20 cellular contexts compared by ENCODE assay signal in the genomic region with DNA sequence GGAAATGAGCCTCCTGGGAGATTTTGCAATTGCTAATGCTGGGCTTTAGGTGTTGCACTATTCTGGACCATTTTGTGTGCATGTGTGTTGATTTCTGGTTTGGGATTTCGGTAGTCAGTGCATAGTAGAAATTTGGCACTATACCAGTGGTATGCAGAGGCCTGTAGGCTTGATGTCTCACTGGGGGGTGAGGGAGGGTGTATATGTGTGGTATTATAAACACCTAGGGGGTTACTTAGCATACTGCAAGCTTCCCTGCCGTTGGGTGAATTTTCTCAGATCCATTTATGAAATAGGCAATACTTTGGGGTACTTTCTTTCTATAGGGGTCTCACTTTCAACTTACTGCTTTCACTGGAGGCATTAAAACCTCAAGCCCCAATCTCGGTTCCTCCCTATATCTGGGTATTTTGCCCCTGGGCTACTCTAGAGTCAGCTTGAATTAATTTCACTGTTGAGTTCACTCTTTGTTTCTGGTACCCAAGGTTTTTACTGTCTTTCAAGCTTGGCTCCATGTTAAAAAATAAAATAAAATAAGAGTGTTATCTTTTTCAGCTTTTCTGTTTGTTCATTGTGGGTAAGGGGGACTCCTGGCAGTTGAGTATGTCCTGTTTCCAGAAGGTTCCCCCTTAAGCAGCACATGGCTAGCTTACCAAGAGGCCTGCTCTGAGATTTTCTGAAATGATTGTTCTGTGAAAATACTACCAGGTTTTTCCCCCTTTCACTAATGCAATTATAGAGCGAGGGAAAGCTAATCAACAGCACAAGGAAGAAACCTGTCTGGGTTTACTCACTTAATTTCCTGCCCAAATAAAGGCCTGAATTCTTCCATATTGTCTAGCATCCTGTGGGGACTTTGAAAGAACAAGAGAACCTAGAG. TPM values are rescaled to one million over a fixed set of nuclear protein-coding genes. Genes with fewer than 3 reads are reported as not detected.
A peak's percentile ranks its signal among the peaks of the same experiment; 100 is the strongest.
DNase-seq lines count a peak whose midpoint lies in the region; ATAC-seq, FAIRE-seq and TF ChIP-seq lines count a peak whose summit lies in the region.
"Had no signal": no experiment of that assay in that cellular context is flagged by ENCODE, and none has a peak within 500 bp of the region (broad histone marks: within the 10 kb centered on the region; RNA-seq: fewer than 3 reads in every experiment).

No MANE protein-coding gene starts in this region.

- peak overlapping the region; percentile 46 for H3K56ac ChIP-seq in H1 (replicated peaks; ENCODE audit: insufficient read length, low read depth, low read length)

- H3K27ac Mint-ChIP-seq in natural killer cell treated with Interleukin-12 subunit alpha and Interleukin-12 subunit beta and Interleukin-15 and Interleukin-18, amount 100 ng/mL, for 72 hours: no peak overlapping the region
- H3K27ac Mint-ChIP-seq: activated B cell treated with CpG ODN at 0.5 μM for 24 hours, endodermal cell had no signal

- H4K91ac ChIP-seq in H1 (replicated peaks; ENCODE audit: insufficient read length, low read length): no peak overlapping the region

- H3K79me2 ChIP-seq in H1 (ENCODE audit: control insufficient read depth in 1 of 2, insufficient read depth in 2 of 2, low read length in 2 of 2) (no peaks in the 10 kb centered on the region), HepG2 (ENCODE audit: insufficient read depth, low read length) (no peaks in the 10 kb centered on the region)

- no peak overlapping the region for H3K23ac ChIP-seq in H1 (ENCODE audit: insufficient read length)

- no peak overlapping the region for H4K8ac ChIP-seq in H1 (ENCODE audit: extremely low read depth, insufficient read depth, low read length)

- H2AFZ ChIP-seq in H1 (ENCODE audit: low read length) (no peak overlapping the region; the same call in 1 of the 2 replicates), HepG2 (ENCODE audit: low read length) (no peak overlapping the region)
- H2AFZ ChIP-seq: GM23248 had no signal

- no peak overlapping the region for H3K18ac ChIP-seq in H1 (ENCODE audit: extremely low read depth, low read length)

- DNase-seq in H1 (ENCODE audit: low read depth in 1 of 2, low spot score in 2 of 2) (no peak), HepG2 (ENCODE audit: low spot score) (no peak), left ventricle myocardium superior (no peak), head of caudate nucleus (no peak)
- no peak for DNase-seq in natural killer cell treated with Interleukin-12 subunit alpha and Interleukin-12 subunit beta and Interleukin-15 and Interleukin-18, amount 100 ng/mL, for 72 hours (ENCODE audit: low spot score)
- DNase-seq: activated B cell treated with CpG ODN at 0.5 μM for 24 hours; activated effector memory CD4-positive, alpha-beta T cell treated with anti-CD3 and anti-CD28 coated beads, Interleukin-2, amount 50 U/mL, for 16 hours; endodermal cell; GM23248; left colon; MG63; NCI-H2081; NCI-H526 treated with DMSO at 0.1 percent for 48 hours; stimulated activated CD4-positive, alpha-beta T cell treated with anti-CD3 and anti-CD28 coated beads, Interleukin-2, amount 100 ng/mL, for 48 hours; stimulated activated CD8-positive, alpha-beta memory T cell treated with anti-CD3 and anti-CD28 coated beads, Interleukin-4, amount 100 ng/mL, for 48 hours; T-helper 1 cell had no signal

- H3K9me3 Mint-ChIP-seq in natural killer cell treated with Interleukin-12 subunit alpha and Interleukin-12 subunit beta and Interleukin-15 and Interleukin-18, amount 100 ng/mL, for 72 hours: no peaks in the 10 kb centered on the region
- H3K9me3 Mint-ChIP-seq: activated B cell treated with CpG ODN at 0.5 μM for 24 hours, endodermal cell had no signal

- no peak for TF ChIP-seq EP300 in H1 (IDR thresholded peaks at IDR 0.05; ENCODE audit: borderline replicate concordance in 1 of 2, low read depth in 2 of 2, low read length in 2 of 2)
- TF ChIP-seq EP300 in HepG2 (IDR thresholded peaks at IDR 0.05; ENCODE audit: low read depth in 2 of 2, low read length in 2 of 2): no peak
- TF ChIP-seq EP300 in HepG2 (CRISPR knock-in tag; IDR thresholded peaks at IDR 0.05; ENCODE audit: borderline replicate concordance): no peak

- intact Hi-C loops in HepG2 (cut with micrococcal nuclease; ENCODE audit: unreplicated experiment): no loop called here
- intact Hi-C loops in left ventricle myocardium superior (cut with micrococcal nuclease): no loop called here
- intact Hi-C loops in head of caudate nucleus (cut with DNase I): no loop called here

- no peak for TF ChIP-seq RAD21 in H1 (IDR thresholded peaks at IDR 0.05 in 1 of 2, conservative IDR thresholded peaks at IDR 0.05 in 1 of 2; ENCODE audit: low read depth in 2 of 2, low read length in 2 of 2)
- no peak for TF ChIP-seq RAD21 in HepG2 (CRISPR knock-in tag; IDR thresholded peaks at IDR 0.05)

- POLR2A ChIA-PET in H1 (lab: Charles Lee; ENCODE audit: partially characterized antibody): no interaction called here
- POLR2A ChIA-PET in HepG2 (lab: Yijun Ruan, JAX): no interaction called here

- H3K27ac ChIP-seq in H1 (ENCODE audit: low read depth, low read length): no peak overlapping the region
- H3K27ac ChIP-seq in HepG2 (ENCODE audit: extremely low read length, insufficient read depth, low read length): no peak overlapping the region
- H3K27ac ChIP-seq: GM23248 had no signal

- H3K9ac ChIP-seq in H1 (replicated peaks in 1 of 4; ENCODE audit: extremely low read depth in 1 of 4, low read depth in 3 of 4, low read length in 3 of 4) (no peak overlapping the region), HepG2 (ENCODE audit: insufficient read depth, low read depth, low read length) (no peak overlapping the region)
- H3K9ac ChIP-seq: GM23248 had no signal

- peaks cover 0 to 3% of the 10 kb centered on the region in 2 donors for H3K4me1 Mint-ChIP-seq in natural killer cell treated with Interleukin-12 subunit alpha and Interleukin-12 subunit beta and Interleukin-15 and Interleukin-18, amount 100 ng/mL, for 72 hours (ENCODE audit: low read depth in 2 of 2)

- in situ Hi-C loops in HepG2 (cut with HindIII; ENCODE audit: extremely low pct_ligation_motif_present, low pct_unique_long_range_greater_than_20kb): no loop called here

- H3K9me3 ChIP-seq in H1 (ENCODE audit: insufficient read depth in 2 of 2, low read depth in 1 of 2, low read length in 1 of 2) (no peaks in the 10 kb centered on the region), HepG2 (ENCODE audit: low read length) (no peaks in the 10 kb centered on the region)
- H3K9me3 ChIP-seq: MG63 had no signal

- H2BK12ac ChIP-seq in H1 (ENCODE audit: low read depth, low read length): no peak overlapping the region

- H2BK20ac ChIP-seq in H1 (ENCODE audit: low read length): no peak overlapping the region

- FAIRE-seq in H1 (lab: Jason Lieb, UNC): no peak
- FAIRE-seq in HepG2 (lab: Jason Lieb, UNC): no peak

- no peak overlapping the region for H2BK15ac ChIP-seq in H1 (ENCODE audit: low read length)

- H3K4me2 ChIP-seq in H1 (ENCODE audit: insufficient read depth in 1 of 2, low read depth in 2 of 2, low read length in 2 of 2): no peak overlapping the region
- no peak overlapping the region for H3K4me2 ChIP-seq in HepG2 (ENCODE audit: low read depth, low read length)

- no peaks in the 10 kb centered on the region for H3K36me3 ChIP-seq in H1 (ENCODE audit: control insufficient read depth in 2 of 4, insufficient read depth in 4 of 4, low read length in 3 of 4)
- H3K36me3 ChIP-seq in HepG2 (replicated peaks in 1 of 2; ENCODE audit: control insufficient read depth in 1 of 2, insufficient read depth in 2 of 2, low read length in 2 of 2): no peaks in the 10 kb centered on the region
- H3K36me3 ChIP-seq: MG63 had no signal

- TF ChIP-seq POLR2A in H1 (IDR thresholded peaks at IDR 0.05; ENCODE audit: control extremely low read depth in 1 of 2, low read depth in 2 of 2, low read length in 2 of 2) (no peak), HepG2 (IDR thresholded peaks at IDR 0.05; ENCODE audit: insufficient read depth in 1 of 2, low read depth in 2 of 2, low read length in 2 of 2) (no peak)

- H4K20me1 ChIP-seq in H1 (replicated peaks in 1 of 2; ENCODE audit: control insufficient read depth in 1 of 2, insufficient read depth in 2 of 2, low read length in 2 of 2) (peaks cover 0 to 2% of the 10 kb centered on the region in 2 experiments), HepG2 (ENCODE audit: insufficient read depth, low read length) (no peaks in the 10 kb centered on the region)

- H3K4me3 ChIP-seq in H1 (ENCODE audit: extremely low read depth in 1 of 4, insufficient read depth in 2 of 4, low read depth in 3 of 4, low read length in 4 of 4) (no peak overlapping the region), HepG2 (replicated peaks in 1 of 3; ENCODE audit: insufficient read depth in 1 of 3, low read depth in 2 of 3, low read length in 3 of 3) (no peak overlapping the region)
- H3K4me3 ChIP-seq: GM23248, MG63 had no signal

- peaks cover 0 to 3% (median 0%) of the 10 kb centered on the region in 4 experiments; a peak in 2 of 7 replicates for H3K4me1 ChIP-seq in H1 (replicated peaks in 1 of 4; ENCODE audit: control insufficient read depth in 3 of 4, insufficient read depth in 4 of 4, low read length in 3 of 4)
- peaks cover 11% of the 10 kb centered on the region for H3K4me1 ChIP-seq in HepG2 (ENCODE audit: insufficient read depth, low read length)

- H3K27me3 ChIP-seq in H1 (replicated peaks in 1 of 4; ENCODE audit: control insufficient read depth in 3 of 4, extremely low read depth in 1 of 4, insufficient read depth in 3 of 4, low read length in 3 of 4): no peaks in the 10 kb centered on the region
- H3K27me3 ChIP-seq in HepG2 (ENCODE audit: control insufficient read depth in 1 of 2, insufficient read depth in 2 of 2, low read length in 2 of 2): no peaks in the 10 kb centered on the region
- H3K27me3 ChIP-seq: MG63 had no signal

- H3K14ac ChIP-seq in H1 (ENCODE audit: insufficient read length): no peak overlapping the region

- no peak overlapping the region for H2BK5ac ChIP-seq in H1 (ENCODE audit: low read depth, low read length)

- H3K4ac ChIP-seq in H1 (replicated peaks; ENCODE audit: insufficient read length, low read depth, low read length): no peak overlapping the region

- 92% methylated on average over 4 of the region's 4 CpGs; no CpG with 5 or more reads in 1 of the 2 experiments for WGBS in H1 (ENCODE audit: extremely low coverage in 1 of 2, insufficient coverage in 1 of 2, insufficient read length in 1 of 2, insufficient replicate concordance in 2 of 2, low coverage in 1 of 2, low lambda C conversion rate in 2 of 2, missing lambda C conversion rate in 1 of 2), 2 experiments
- 84% methylated on average over 4 of the region's 4 CpGs for WGBS in HepG2 (ENCODE audit: low lambda C conversion rate)

- H3K36me3 Mint-ChIP-seq in natural killer cell treated with Interleukin-12 subunit alpha and Interleukin-12 subunit beta and Interleukin-15 and Interleukin-18, amount 100 ng/mL, for 72 hours: no peaks in the 10 kb centered on the region

- no peak overlapping the region for H3K4me3 Mint-ChIP-seq in natural killer cell treated with Interleukin-12 subunit alpha and Interleukin-12 subunit beta and Interleukin-15 and Interleukin-18, amount 100 ng/mL, for 72 hours
- H3K4me3 Mint-ChIP-seq: activated B cell treated with CpG ODN at 0.5 μM for 24 hours, endodermal cell had no signal

- H2AK5ac ChIP-seq in H1 (ENCODE audit: low read depth, low read length): no peak overlapping the region

- peaks cover 0 to 5% of the 10 kb centered on the region in 2 donors for H3K27me3 Mint-ChIP-seq in natural killer cell treated with Interleukin-12 subunit alpha and Interleukin-12 subunit beta and Interleukin-15 and Interleukin-18, amount 100 ng/mL, for 72 hours
- H3K27me3 Mint-ChIP-seq: activated B cell treated with CpG ODN at 0.5 μM for 24 hours had no signal

- no peaks in the 10 kb centered on the region for H3K79me1 ChIP-seq in H1 (ENCODE audit: low read depth, low read length)

- ATAC-seq in GM19025 (IDR thresholded peaks at IDR 0.05; ENCODE audit: low read depth, unreplicated experiment) (peak; percentile 65), GM21717 (IDR thresholded peaks at IDR 0.05; ENCODE audit: unreplicated experiment) (peak; percentile 84), HG03135 (IDR thresholded peaks at IDR 0.05; ENCODE audit: unreplicated experiment) (peak; percentile 62), HepG2 (no peak), left ventricle myocardium superior (no peak)
- no peak for ATAC-seq in natural killer cell treated with Interleukin-12 subunit alpha and Interleukin-12 subunit beta and Interleukin-15 and Interleukin-18, amount 100 ng/mL, for 72 hours
- ATAC-seq: left colon, sciatic nerve had no signal

- TF ChIP-seq CTCF in H1 (IDR thresholded peaks at IDR 0.05; ENCODE audit: control extremely low read depth in 1 of 3, insufficient read depth in 1 of 3, low read depth in 1 of 3, low read length in 3 of 3) (no peak), HepG2 (CRISPR knock-in tag; IDR thresholded peaks at IDR 0.05) (no peak)

- CTCF ChIA-PET in H1 (lab: Charles Lee; ENCODE audit: partially characterized antibody): interaction anchor here (1.1 to 4.2 kb wide), 8 partner anchors 8 to 106 kb away, joined by 3 to 28 read pairs (median 8); no protein-coding TSS in a partner anchor
- CTCF ChIA-PET in HepG2 (lab: Yijun Ruan, JAX; ENCODE audit: low intra/inter-chr PET ratio, low total read pairs): no interaction called here

- no peak overlapping the region for H4K5ac ChIP-seq in H1 (ENCODE audit: insufficient read length, low read depth, low read length)

- no peaks in the 10 kb centered on the region for H3K23me2 ChIP-seq in H1 (ENCODE audit: low read depth, low read length)

- no TSS peak for BruUV-seq in HepG2 (replicated peaks; lab: Mats Ljungman, UMichigan)

- no peak overlapping the region for H2BK120ac ChIP-seq in H1 (replicated peaks; ENCODE audit: low read depth, low read length)

RNA-seq across cellular contexts. Expression of gene PPFIBP2, which starts 45.8 kb away (rescaled TPM):
- total RNA-seq in H1 (2021; fragmentation: NEBNext Ultra II Directional; extraction: Animal tissue kit (Norgen Biotek cat#: 25700)): 9.8 and 11.7 TPM in 2 replicates
- 5.5 and 6.3 TPM in 2 replicates for polyA plus RNA-seq in H1 (2011; rRNA removed)
- polyA plus RNA-seq in H1 (2011; cell fraction: cytosol; rRNA removed): 7.6 TPM
- polyA plus RNA-seq in H1 (2011; cell fraction: nucleus; rRNA removed): 19.1 TPM
- polyA plus RNA-seq in H1 (2012, experiment 1 of 2): 6.8 to 11.5 TPM (median 8.5 TPM) in 4 replicates
- polyA plus RNA-seq in H1 (2012, experiment 2 of 2): 1.0 TPM
- 7.7 TPM for polyA plus RNA-seq in H1 (2013, experiment 1 of 2)
- 6.1 TPM for polyA plus RNA-seq in H1 (2013, experiment 2 of 2)
- 25.4 and 30.6 TPM in 2 replicates for polyA minus RNA-seq in H1 (2011; rRNA and poly(A)+ RNA removed)
- polyA minus RNA-seq in H1 (2011; cell fraction: cytosol; rRNA and poly(A)+ RNA removed): 6.1 TPM
- 25.8 TPM for polyA minus RNA-seq in H1 (2011; cell fraction: nucleus; rRNA and poly(A)+ RNA removed)
- 15.0 and 15.8 TPM in 2 replicates for total RNA-seq in HepG2 (2016; rRNA removed; fragmentation: Illumina TruSeq; extraction: Trizol)
- 10.1 and 10.8 TPM in 2 replicates for total RNA-seq in HepG2 (2016; cell fraction: cytosol; rRNA removed; fragmentation: Illumina TruSeq; extraction: Trizol; ENCODE audit: low read depth)
- 15.1 and 19.3 TPM in 2 replicates for total RNA-seq in HepG2 (2016; cell fraction: insoluble cytoplasmic fraction; rRNA removed; fragmentation: Illumina TruSeq; extraction: Trizol)
- total RNA-seq in HepG2 (2016; cell fraction: membrane; rRNA removed; fragmentation: Illumina TruSeq; extraction: Trizol): 9.3 and 12.0 TPM in 2 replicates
- total RNA-seq in HepG2 (2016; cell fraction: nucleus; rRNA removed; fragmentation: Illumina TruSeq; extraction: Trizol): 22.7 and 24.0 TPM in 2 replicates
- 41.6 and 52.5 TPM in 2 replicates for polyA plus RNA-seq in HepG2 (2011; rRNA removed)
- 21.9 and 27.8 TPM in 2 replicates for polyA plus RNA-seq in HepG2 (2011; cell fraction: cytosol; rRNA removed)
- 94.0 and 96.1 TPM in 2 replicates for polyA plus RNA-seq in HepG2 (2011; cell fraction: nucleus; rRNA removed)
- 27.5 and 36.7 TPM in 2 replicates for polyA plus RNA-seq in HepG2 (2012)
- 2.4 and 2.9 TPM in 2 replicates for polyA plus RNA-seq in HepG2 (2016; cell fraction: cytosol; fragmentation: Illumina TruSeq; extraction: Trizol; ENCODE audit: low read depth)
- 9.9 and 13.6 TPM in 2 replicates for polyA plus RNA-seq in HepG2 (2016; cell fraction: insoluble cytoplasmic fraction; fragmentation: Illumina TruSeq; extraction: Trizol; ENCODE audit: low read depth)
- 4.7 and 5.9 TPM in 2 replicates for polyA plus RNA-seq in HepG2 (2016; cell fraction: membrane; fragmentation: Illumina TruSeq; extraction: Trizol; ENCODE audit: low read depth)
- polyA plus RNA-seq in HepG2 (2016; cell fraction: nucleus; fragmentation: Illumina TruSeq; extraction: Trizol; ENCODE audit: insufficient read depth, low read depth): 17.2 and 18.8 TPM in 2 replicates
- 32.4 and 88.1 TPM in 2 replicates for polyA minus RNA-seq in HepG2 (2011; rRNA and poly(A)+ RNA removed; ENCODE audit: low replicate concordance)
- 34.5 and 36.9 TPM in 2 replicates for polyA minus RNA-seq in HepG2 (2011; cell fraction: cytosol; rRNA and poly(A)+ RNA removed)
- polyA minus RNA-seq in HepG2 (2011; cell fraction: nucleus; rRNA and poly(A)+ RNA removed): 174 and 179 TPM in 2 replicates
- 19.9 TPM for total RNA-seq in left ventricle myocardium superior
- total RNA-seq in natural killer cell treated with Interleukin-12 subunit alpha and Interleukin-12 subunit beta and Interleukin-15 and Interleukin-18, amount 100 ng/mL, for 72 hours: 10 to 100 TPM in 1 of 2 donors, 1 to 10 TPM in 1; 9.6 to 11.0 TPM

Comparison
In these comparisons a context has a peak if more than half of its experiments do, and no peak if none do; other contexts are left out.
1. ATAC-seq: peak in GM19025 (single experiment), GM21717 (single experiment) and HG03135 (single experiment); none in HepG2 (single experiment), left ventricle myocardium superior (single experiment) and natural killer cell treated with Interleukin-12 subunit alpha and Interleukin-12 subunit beta and Interleukin-15 and Interleukin-18, amount 100 ng/mL, for 72 hours (0 of 2).